In the genomic region with DNA sequence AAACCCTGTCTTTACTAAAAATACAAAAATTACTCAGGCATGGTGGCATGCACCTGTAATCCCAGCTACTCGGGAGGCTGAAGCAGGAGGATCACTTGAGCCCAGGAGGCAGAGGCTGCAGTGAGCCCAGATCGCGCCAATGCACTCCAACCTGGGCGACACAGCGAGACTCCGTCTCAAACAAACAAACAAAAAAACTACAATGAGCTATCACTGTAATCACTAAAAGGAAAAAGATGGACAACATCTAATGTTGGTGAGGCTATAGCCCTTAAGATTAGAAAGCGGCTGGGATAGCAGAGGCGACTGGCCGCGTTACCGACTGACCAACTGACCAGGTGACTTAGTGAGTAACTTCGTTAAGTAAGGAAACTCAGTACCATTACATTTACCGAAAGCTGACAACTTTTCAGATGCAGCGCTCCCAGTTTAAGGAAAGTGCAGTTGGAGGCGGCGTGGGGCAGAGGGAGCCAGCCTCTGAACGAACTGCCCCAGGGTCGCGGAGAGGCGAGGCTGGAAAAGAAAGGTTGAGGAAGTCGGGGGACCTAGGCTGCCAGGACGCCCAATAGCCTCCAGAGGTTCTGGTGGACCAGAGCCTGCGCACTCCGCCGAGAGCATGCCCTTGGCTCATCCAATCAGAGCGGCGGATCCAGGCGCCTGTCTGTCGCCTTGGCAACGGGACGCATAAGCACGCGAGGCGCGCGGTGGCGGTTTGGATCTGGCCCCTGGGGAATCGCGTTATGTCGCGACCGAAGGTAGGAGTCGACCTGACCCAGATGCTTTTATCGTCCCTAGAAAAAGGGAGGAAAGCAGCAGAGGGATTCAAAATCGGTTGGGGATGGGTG, we compare ENCODE assay signal across 8 cellular contexts. TPM values are rescaled to one million over a fixed set of nuclear protein-coding genes. Genes with fewer than 3 reads are reported as not detected.
DNase-seq lines count a peak whose midpoint lies in the region; ATAC-seq, FAIRE-seq and TF ChIP-seq lines count a peak whose summit lies in the region.

No MANE protein-coding gene starts in this region.

- peaks cover 16% of the 10 kb centered on the region for H3K27me3 Mint-ChIP-seq in central memory CD8-positive, alpha-beta T cell

- no peaks in the 10 kb centered on the region for H3K9me3 Mint-ChIP-seq in central memory CD8-positive, alpha-beta T cell

- peak; percentile 43 for ATAC-seq in GM18873 (IDR thresholded peaks at IDR 0.05; ENCODE audit: low FRiP score, unreplicated experiment)
- ATAC-seq in HG03139 (IDR thresholded peaks at IDR 0.05; ENCODE audit: unreplicated experiment) = peak; percentile 67
- peak; percentile 85 for ATAC-seq in central memory CD8-positive, alpha-beta T cell (replicated peaks; ENCODE audit: extremely low read depth, poor library complexity, severe bottlenecking)

- peak in 1 of 3 donors; percentile 31 for TF ChIP-seq POLR2A in spleen (IDR thresholded peaks at IDR 0.05)

- no peaks in the 10 kb centered on the region for H3K27me3 ChIP-seq in ACC112 (ENCODE audit: insufficient read depth, low read length)
- peaks cover 0 to 6% (median 0%) of the 10 kb centered on the region in 7 donors for H3K27me3 ChIP-seq in spleen (replicated peaks in 1 of 7)

- 6 to 11% (median 8%) methylated on average over 34 to 45 of the region's 45 CpGs for WGBS in spleen, 5 donors

- H3K4me3 Mint-ChIP-seq in central memory CD8-positive, alpha-beta T cell = peak overlapping the region; percentile 92

- no peaks in the 10 kb centered on the region for H3K9me3 ChIP-seq in spleen

- peak in 2 of 11 experiments; percentile 5 to 29 for TF ChIP-seq CTCF in spleen (IDR thresholded peaks at IDR 0.05 in 8 of 11, conservative IDR thresholded peaks at IDR 0.05 in 3 of 11)

- H3K36me3 Mint-ChIP-seq in central memory CD8-positive, alpha-beta T cell (ENCODE audit: insufficient read depth) = peaks cover 2% of the 10 kb centered on the region

- H3K27ac ChIP-seq in ACC112 (ENCODE audit: low read depth, low read length) = peak overlapping the region; percentile 45; the same call in 1 of the 2 replicates
- H3K27ac ChIP-seq in spleen = peak overlapping the region; percentile 46 to 82 (median 61)

- H3K36me3 ChIP-seq in ACC112 (ENCODE audit: insufficient read depth, low read length) (no peaks in the 10 kb centered on the region), spleen (no peaks in the 10 kb centered on the region)

- H3K27ac Mint-ChIP-seq in central memory CD8-positive, alpha-beta T cell (ENCODE audit: low read depth) = peak overlapping the region; percentile 89

- H3K4me1 ChIP-seq in ACC112 (ENCODE audit: control insufficient read depth, insufficient read depth, low read length, unreplicated experiment) (no peaks in the 10 kb centered on the region), spleen (peaks cover 0 to 16% (median 8%) of the 10 kb centered on the region in 6 donors)

- peaks cover 20% of the 10 kb centered on the region for H3K4me1 Mint-ChIP-seq in central memory CD8-positive, alpha-beta T cell

- peak overlapping the region; percentile 81 for H2AFZ ChIP-seq in ACC112 (ENCODE audit: low read length, unreplicated experiment)

- H3K4me3 ChIP-seq in ACC112 (ENCODE audit: low read depth, low read length) (peak overlapping the region; percentile 77), spleen (peak overlapping the region; percentile 51 to 75 (median 64))

- no peaks in the 10 kb centered on the region for H3K79me2 ChIP-seq in ACC112 (ENCODE audit: control insufficient read depth, insufficient read depth, low read length, unreplicated experiment)

- intact Hi-C loops in spleen (cut with DNase I; ENCODE audit: low total_unique reads) = no loop called here

- peak; percentile 97 for DNase-seq in NCI-H2227 (lab: John Stamatoyannopoulos, UW; ENCODE audit: unreplicated experiment)
- DNase-seq in activated CD4-positive, CD25-positive, alpha-beta regulatory T cell (lab: John Stamatoyannopoulos, UW) = peak; percentile 38 to 64 (median 50)
- peak; percentile 45 to 49 for DNase-seq in central memory CD8-positive, alpha-beta T cell (ENCODE audit: low spot score in 2 of 2)
- DNase-seq in spleen = peak; percentile 95

- FAIRE-seq in islet of Langerhans (lab: Jason Lieb, UNC) = peak; percentile 89

RNA-seq across cellular contexts. Expression of a gene that starts 8.9 kb away (rescaled TPM):
- total RNA-seq in spleen = under 1 TPM; 0.23 to 0.79 (median 0.37) TPM
- under 1 TPM; 0.22 to 0.33 (median 0.30) TPM for polyA plus RNA-seq in spleen

RNA-seq across cellular contexts. Expression of a gene that starts 9.0 kb away (rescaled TPM):
- 1 to 10 TPM in 6 of 7 donors, under 1 TPM in 1; 0.69 to 7.3 (median 2.1) TPM for total RNA-seq in spleen
- 1 to 10 TPM; 2.5 to 6.7 (median 3.0) TPM for polyA plus RNA-seq in spleen

RNA-seq across cellular contexts. Expression of a gene that starts 34.0 kb away (rescaled TPM):
- total RNA-seq in spleen = 1 to 10 TPM; 1.4 to 5.6 (median 1.9) TPM
- polyA plus RNA-seq in spleen = 1 to 10 TPM; 1.9 to 5.7 (median 2.8) TPM

Comparison
In these comparisons a context has a peak if more than half of its experiments do, and no peak if none do; other contexts are left out.
1. Peak in every context shown above with its lines: DNase-seq, ATAC-seq, H3K4me3 ChIP-seq and H3K27ac ChIP-seq.
2. DNase-seq: peak in every context shown above with its lines; median percentile 97 in NCI-H2227; 95 in spleen; 50 in activated CD4-positive, CD25-positive, alpha-beta regulatory T cell; 47 in central memory CD8-positive, alpha-beta T cell.